8 cellular contexts compared by ENCODE assay signal in the genomic region with DNA sequence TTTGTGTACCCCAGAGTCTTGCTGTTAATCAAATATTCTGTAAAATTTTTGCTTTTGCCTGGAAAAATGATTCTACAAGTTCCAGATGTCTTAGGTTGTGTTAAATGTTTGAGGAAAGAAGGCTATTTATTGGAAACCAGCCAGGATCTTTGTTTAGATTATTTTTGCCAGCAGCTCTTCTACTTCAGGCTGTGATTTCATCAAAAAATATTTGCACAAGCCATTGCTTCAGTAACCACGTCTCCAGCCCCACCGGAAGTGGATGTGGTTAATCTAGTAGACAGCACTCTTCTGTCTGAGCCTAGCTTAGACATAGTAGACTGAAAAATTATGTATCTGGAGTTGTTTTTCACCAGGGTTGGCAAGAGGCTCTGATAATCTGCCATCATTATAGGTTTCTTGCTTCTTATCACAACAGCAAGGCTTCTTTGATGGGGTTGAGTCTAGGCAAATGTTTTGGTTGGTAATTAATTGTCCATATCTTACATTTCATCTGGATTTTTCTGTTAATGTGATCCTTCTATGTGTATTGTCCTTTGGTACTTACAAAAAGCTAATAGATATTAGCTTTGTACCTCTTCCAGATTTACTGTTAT. TPM values are rescaled to one million over a fixed set of nuclear protein-coding genes. Genes with fewer than 3 reads are reported as not detected.
A peak's percentile ranks its signal among the peaks of the same experiment; 100 is the strongest.
DNase-seq lines count a peak whose midpoint lies in the region; ATAC-seq, FAIRE-seq and TF ChIP-seq lines count a peak whose summit lies in the region.

No MANE protein-coding gene starts in this region.

- H3K79me2 ChIP-seq in keratinocyte (ENCODE audit: control insufficient read depth, insufficient read depth, low read length) = no peaks in the 10 kb centered on the region

- H3K9me1 ChIP-seq in keratinocyte (ENCODE audit: control insufficient read depth, extremely low read depth, insufficient read depth, low read length) = no peaks in the 10 kb centered on the region

- no peaks in the 10 kb centered on the region for H3K36me3 ChIP-seq in BLaER1
- H3K36me3 ChIP-seq in keratinocyte (ENCODE audit: control insufficient read depth in 2 of 2, extremely low read depth in 1 of 2, insufficient read depth in 2 of 2, low read length in 2 of 2) = no peaks in the 10 kb centered on the region

- H4K20me1 ChIP-seq in BLaER1 = no peaks in the 10 kb centered on the region
- H4K20me1 ChIP-seq in keratinocyte (ENCODE audit: control insufficient read depth, extremely low read depth, insufficient read depth, low read length) = no peaks in the 10 kb centered on the region

- peak overlapping the region; percentile 48 for H3K27ac ChIP-seq in BLaER1
- no peak overlapping the region for H3K27ac ChIP-seq in RWPE1
- H3K27ac ChIP-seq in keratinocyte (ENCODE audit: control insufficient read depth, insufficient read depth, low read length) = no peak overlapping the region

- H3K27me3 ChIP-seq in BLaER1 = no peaks in the 10 kb centered on the region
- H3K27me3 ChIP-seq in keratinocyte (ENCODE audit: control insufficient read depth, extremely low read depth, insufficient read depth, low read length) = no peaks in the 10 kb centered on the region

- FAIRE-seq in keratinocyte (lab: Jason Lieb, UNC) = peak; percentile 71

- ATAC-seq in GM19328 (IDR thresholded peaks at IDR 0.05; ENCODE audit: unreplicated experiment) (peak; percentile 63), HG03439 (IDR thresholded peaks at IDR 0.05; ENCODE audit: unreplicated experiment) (peak; percentile 67)

- H3K9ac ChIP-seq in BLaER1 = no peak overlapping the region
- no peak overlapping the region for H3K9ac ChIP-seq in keratinocyte (ENCODE audit: control insufficient read depth, extremely low read depth, insufficient read depth, low read length)

- H3K9me3 ChIP-seq in BLaER1 = no peaks in the 10 kb centered on the region
- H3K9me3 ChIP-seq in keratinocyte (ENCODE audit: control insufficient read depth, low read depth, low read length) = no peaks in the 10 kb centered on the region

- CTCF ChIA-PET in RWPE1 (lab: Yijun Ruan, JAX) = interaction anchor here (0.7 kb wide), 2 partner anchors 202 to 1222 kb away, joined by 4 to 5 read pairs; no protein-coding TSS in a partner anchor

- H3K4me2 ChIP-seq in BLaER1 (peak overlapping the region; percentile 73), keratinocyte (ENCODE audit: control insufficient read depth, extremely low read depth, insufficient read depth, low read depth, low read length) (no peak overlapping the region)

- POLR2A ChIA-PET in RWPE1 (lab: Yijun Ruan, JAX; ENCODE audit: low non-redundant PET) = interaction anchor here (0.6 kb wide), 1 partner anchor 188 kb away, joined by 4 read pairs; no protein-coding TSS in a partner anchor

- dilution Hi-C loops in keratinocyte (cut with MboI; ENCODE audit: extremely low pct_ligation_motif_present, low sequenced_read_pairs) = no loop called here

- TF ChIP-seq CTCF in RWPE1 (conservative IDR thresholded peaks at IDR 0.05; ENCODE audit: low read depth) = no peak
- no peak for TF ChIP-seq CTCF in keratinocyte (optimal IDR thresholded peaks at IDR 0.05 in 1 of 3, IDR thresholded peaks at IDR 0.05 in 1 of 3, conservative IDR thresholded peaks at IDR 0.05 in 1 of 3; ENCODE audit: extremely low read depth in 1 of 3, insufficient read depth in 2 of 3, low read length in 3 of 3)

- no peak overlapping the region for H2AFZ ChIP-seq in keratinocyte (ENCODE audit: control insufficient read depth, low read length)

- H3K4me1 ChIP-seq in BLaER1 (peaks cover 48% of the 10 kb centered on the region), keratinocyte (ENCODE audit: control insufficient read depth, extremely low read depth, insufficient read depth, low read length) (peaks cover 8% of the 10 kb centered on the region)

- H3K4me3 ChIP-seq in BLaER1 (no peak overlapping the region), keratinocyte (ENCODE audit: control insufficient read depth in 2 of 3, extremely low read depth in 1 of 3, insufficient read depth in 2 of 3, low read depth in 1 of 3, low read length in 3 of 3) (no peak overlapping the region)

- peak; percentile 30 for DNase-seq in RWPE1 (ENCODE audit: low spot score)
- peak; percentile 91 for DNase-seq in activated effector memory CD4-positive, alpha-beta T cell treated with anti-CD3 and anti-CD28 coated beads, Interleukin-2, amount 50 U/mL, for 16 hours
- DNase-seq in keratinocyte (ENCODE audit: low read depth, low spot score) = no peak
- DNase-seq in stimulated activated CD8-positive, alpha-beta memory T cell treated with anti-CD3 and anti-CD28 coated beads, Interleukin-4, amount 100 ng/mL, for 1 hour (ENCODE audit: low read depth in 2 of 2, low spot score in 1 of 2) = peak; percentile 63 to 67
- no peak for DNase-seq in NCI-H2107 (lab: John Stamatoyannopoulos, UW)

RNA-seq across cellular contexts. Expression of a gene that starts 17.1 kb away (rescaled TPM):
- 0.02 to 0.08 TPM (median 0.04 TPM) in 3 replicates for polyA plus RNA-seq in keratinocyte
- polyA plus RNA-seq in keratinocyte (2011; ENCODE audit: low read depth) = not detected
- polyA plus RNA-seq in keratinocyte (2011; cell fraction: cytosol; rRNA removed) = 0.01 and 0.04 TPM in 2 replicates
- polyA plus RNA-seq in keratinocyte (2011; cell fraction: nucleus; rRNA removed) = 0.01 and 0.03 TPM in 2 replicates
- polyA plus RNA-seq in keratinocyte (2012; ENCODE audit: low replicate concordance) = 0.03 TPM in 1 of 2 replicates, not detected in the other
- polyA minus RNA-seq in keratinocyte = 0.03 to 0.59 TPM in 2 of 3 replicates, not detected in the other
- not detected for polyA minus RNA-seq in keratinocyte (2011; cell fraction: cytosol; rRNA and poly(A)+ RNA removed)
- 0.08 and 0.11 TPM in 2 replicates for polyA minus RNA-seq in keratinocyte (2011; cell fraction: nucleus; rRNA and poly(A)+ RNA removed)

RNA-seq across cellular contexts. Expression of a gene that starts 17.3 kb away (rescaled TPM):
- polyA plus RNA-seq in keratinocyte = 66.3 to 83.9 TPM (median 77.9 TPM) in 3 replicates
- 10.7 TPM for polyA plus RNA-seq in keratinocyte (2011; ENCODE audit: low read depth)
- polyA plus RNA-seq in keratinocyte (2011; cell fraction: cytosol; rRNA removed) = 29.4 and 55.1 TPM in 2 replicates
- 63.8 and 83.5 TPM in 2 replicates for polyA plus RNA-seq in keratinocyte (2011; cell fraction: nucleus; rRNA removed)
- 37.0 and 52.5 TPM in 2 replicates for polyA plus RNA-seq in keratinocyte (2012; ENCODE audit: low replicate concordance)
- polyA minus RNA-seq in keratinocyte = 21.8 to 84.0 TPM (median 67.9 TPM) in 3 replicates
- 28.6 TPM for polyA minus RNA-seq in keratinocyte (2011; cell fraction: cytosol; rRNA and poly(A)+ RNA removed)
- polyA minus RNA-seq in keratinocyte (2011; cell fraction: nucleus; rRNA and poly(A)+ RNA removed) = 27.6 and 63.0 TPM in 2 replicates

Comparison
In these comparisons a context has a peak if more than half of its experiments do, and no peak if none do; other contexts are left out.
1. DNase-seq: peak in RWPE1 (single experiment), activated effector memory CD4-positive, alpha-beta T cell treated with anti-CD3 and anti-CD28 coated beads, Interleukin-2, amount 50 U/mL, for 16 hours (single experiment) and stimulated activated CD8-positive, alpha-beta memory T cell treated with anti-CD3 and anti-CD28 coated beads, Interleukin-4, amount 100 ng/mL, for 1 hour (2 of 2); none in keratinocyte (single experiment) and NCI-H2107 (single experiment).